Comparison of ENCODE assay signal across 19 cellular contexts in genomic region chr4:78496021-78496643, GRCh38.
"Had no signal": no experiment of that assay in that cellular context is flagged by ENCODE, and none has a peak within 500 bp of the region (broad histone marks: within the 10 kb centered on the region; RNA-seq: fewer than 3 reads in every experiment).

No MANE protein-coding gene starts in this region.

- H3K79me2 ChIP-seq: hepatocyte had no signal

- H3K27ac ChIP-seq: ascending aorta, hepatocyte, neutrophil, suprapubic skin, vagina had no signal

- H3K4me2 ChIP-seq: hepatocyte had no signal

- H3K36me3 ChIP-seq: ascending aorta, neutrophil, suprapubic skin, vagina had no signal

- H2AFZ ChIP-seq: hepatocyte had no signal

- H3K9me3 ChIP-seq: ascending aorta, neutrophil, suprapubic skin, vagina had no signal

- H3K27me3 ChIP-seq: ascending aorta, hepatocyte, neutrophil, suprapubic skin, vagina had no signal

- H3K4me1 ChIP-seq: ascending aorta, suprapubic skin, vagina had no signal

- H3K4me3 ChIP-seq: ascending aorta, hepatocyte, suprapubic skin, vagina had no signal

- DNase-seq: activated CD4-positive, alpha-beta T cell treated with anti-CD3 and anti-CD28 coated beads, Interleukin-2, amount 50 U/mL, for 1 hour; activated CD8-positive, alpha-beta memory T cell treated with anti-CD3 and anti-CD28 coated beads, Interleukin-2, amount 50 U/mL, for 4 hours; activated naive CD4-positive, alpha-beta T cell treated with anti-CD3 and anti-CD28 coated beads for 36 hours; activated T-cell treated with anti-CD3 and anti-CD28 coated beads, Interleukin-2, amount 50 U/mL, for 4 hours; dermis blood vessel endothelial cell; effector memory CD8-positive, alpha-beta T cell; left cardiac atrium; mesendoderm; natural killer cell; posterior cingulate gyrus; stimulated activated naive CD8-positive, alpha-beta T cell treated with anti-CD3 and anti-CD28 coated beads, Interleukin-15, Interleukin-2, amounts not matched to agents 100 U/mL and 50 U/mL, for 24 hours; trophoblast cell had no signal

- FAIRE-seq: islet of Langerhans had no signal

- ATAC-seq: activated CD4-positive, CD25-positive, alpha-beta regulatory T cell treated with anti-CD3 and anti-CD28 coated beads, Interleukin-2, amount 50 U/mL, for 24 hours; activated T-cell treated with anti-CD3 and anti-CD28 coated beads, Interleukin-2, amount 50 U/mL, for 4 hours; effector memory CD8-positive, alpha-beta T cell; left cardiac atrium; natural killer cell; stimulated activated naive CD8-positive, alpha-beta T cell treated with anti-CD3 and anti-CD28 coated beads, Interleukin-15, Interleukin-2, amounts not matched to agents 100 U/mL and 50 U/mL, for 24 hours had no signal
